Comparison of ENCODE assay signal across 8 cellular contexts in the genomic region with DNA sequence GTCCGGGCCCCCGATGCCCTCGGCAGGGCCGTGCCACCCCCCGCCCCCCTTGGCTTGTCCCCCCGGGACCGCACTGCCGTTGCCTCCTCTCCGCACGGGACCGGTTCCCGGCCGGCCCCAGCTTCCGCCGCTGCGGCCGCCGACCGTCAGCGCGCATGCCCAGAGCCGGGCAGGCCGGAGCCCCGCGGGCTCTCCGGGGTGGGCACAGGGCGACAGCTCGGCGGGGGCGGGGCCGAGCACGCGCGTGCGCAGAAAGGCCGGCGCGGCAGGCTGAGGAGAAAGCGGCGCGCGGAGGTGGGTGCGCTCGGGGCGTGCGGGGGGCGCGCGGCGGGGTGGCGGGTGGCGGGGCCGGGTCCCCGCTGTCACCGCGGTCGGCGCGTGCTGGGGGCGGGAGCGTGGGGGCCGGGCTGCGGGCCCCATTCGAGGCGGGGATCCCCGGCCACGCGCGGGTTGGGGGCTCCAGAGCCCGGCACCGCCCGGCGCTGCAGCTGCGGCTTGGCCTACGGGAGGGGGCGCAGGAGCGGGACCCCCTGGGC. TPM values are rescaled to one million over a fixed set of nuclear protein-coding genes. Genes with fewer than 3 reads are reported as not detected.
DNase-seq lines count a peak whose midpoint lies in the region; ATAC-seq and TF ChIP-seq lines count a peak whose summit lies in the region.

A gene (plus strand): TSS at position 251 of the 536 bp plus-strand sequence. CDS start 21,022 bp downstream, outside the sequence.

- peak within 1 kb of the TSS; percentile 76 for H3K4me3 Mint-ChIP-seq in activated CD8-positive, alpha-beta T cell treated with anti-CD3 and anti-CD28 coated beads for 36 hours

- H3K27ac ChIP-seq in 22Rv1: peak within 1 kb of the TSS; percentile 95

- H3K27ac Mint-ChIP-seq in activated CD8-positive, alpha-beta T cell treated with anti-CD3 and anti-CD28 coated beads for 36 hours: peak within 1 kb of the TSS; percentile 72

- POLR2A ChIA-PET in activated CD8-positive, alpha-beta T cell treated with anti-CD3 and anti-CD28 coated beads for 36 hours (lab: Charles Lee): interaction anchor here (1.0 to 1.8 kb wide), 2 partner anchors 14 to 320 kb away, joined by 3 to 6 read pairs; no protein-coding TSS in a partner anchor

- peak within 1 kb of the TSS; percentile 51 for H3K4me3 ChIP-seq in lower leg skin (ENCODE audit: low read depth, poor library complexity, severe bottlenecking)

- H3K27me3 Mint-ChIP-seq in activated CD8-positive, alpha-beta T cell treated with anti-CD3 and anti-CD28 coated beads for 36 hours: peaks cover 16% of the 10 kb centered on the region

- H3K36me3 Mint-ChIP-seq in activated CD8-positive, alpha-beta T cell treated with anti-CD3 and anti-CD28 coated beads for 36 hours (ENCODE audit: low read depth): no peaks in the 10 kb centered on the region

- 0 to 4% methylated on average over 3 to 5 of the region's 77 CpGs for WGBS in lower leg skin, 2 donors

- intact Hi-C loops in activated CD8-positive, alpha-beta T cell treated with anti-CD3 and anti-CD28 coated beads for 36 hours (cut with micrococcal nuclease): no loop called here
- intact Hi-C loops in lower leg skin (cut with DNase I; ENCODE audit: low total_unique reads): no loop called here

- TF ChIP-seq CTCF in 22Rv1 (IDR thresholded peaks at IDR 0.05) (no peak), lower leg skin (IDR thresholded peaks at IDR 0.05) (no peak)
- TF ChIP-seq CTCF in activated CD8-positive, alpha-beta T cell treated with anti-CD3 and anti-CD28 coated beads for 36 hours (IDR thresholded peaks at IDR 0.05): no peak

- TF ChIP-seq POLR2A in lower leg skin (IDR thresholded peaks at IDR 0.05): no peak

- peak; percentile 55 for ATAC-seq in GM18502 (IDR thresholded peaks at IDR 0.05; ENCODE audit: poor library complexity, unreplicated experiment)
- ATAC-seq in HG03103 (IDR thresholded peaks at IDR 0.05; ENCODE audit: low read depth, unreplicated experiment): peak; percentile 43
- ATAC-seq in activated CD8-positive, alpha-beta T cell treated with anti-CD3 and anti-CD28 coated beads for 36 hours: peak; percentile 72

- no peaks in the 10 kb centered on the region for H3K9me3 Mint-ChIP-seq in activated CD8-positive, alpha-beta T cell treated with anti-CD3 and anti-CD28 coated beads for 36 hours

- DNase-seq in NCI-H748 treated with DMSO at 0.1 percent for 48 hours (lab: John Stamatoyannopoulos, UW) (peak; percentile 32), ecto neural progenitor cell (ENCODE audit: low spot score) (peak; percentile 94), lower leg skin (ENCODE audit: low spot score in 2 of 2) (peak; percentile 71 to 95)
- DNase-seq in activated CD8-positive, alpha-beta T cell treated with anti-CD3 and anti-CD28 coated beads for 36 hours: peak; percentile 85
- DNase-seq in stimulated activated CD4-positive, alpha-beta T cell treated with anti-CD3 and anti-CD28 coated beads, Interleukin-4, amount 100 ng/mL, for 1 hour: peak; percentile 82

- CTCF ChIA-PET in activated CD8-positive, alpha-beta T cell treated with anti-CD3 and anti-CD28 coated beads for 36 hours (lab: Charles Lee): interaction anchor here (1.0 to 1.7 kb wide), 2 partner anchors 13 to 15 kb away, joined by 3 to 5 read pairs; a partner anchor contains a TSS

- H3K4me1 Mint-ChIP-seq in activated CD8-positive, alpha-beta T cell treated with anti-CD3 and anti-CD28 coated beads for 36 hours (ENCODE audit: low read depth): peaks cover 25% of the 10 kb centered on the region

RNA-seq across cellular contexts. Expression of the gene that starts here (rescaled TPM):
- total RNA-seq in activated CD8-positive, alpha-beta T cell treated with anti-CD3 and anti-CD28 coated beads for 36 hours: 10 to 100 TPM; 16.6 to 16.7 TPM
- total RNA-seq in lower leg skin: 10 to 100 TPM; 12.1 to 19.1 (median 15.3) TPM

Comparison
In these comparisons a context has a peak if more than half of its experiments do, and no peak if none do; other contexts are left out.
1. Peak in every context shown above with its lines: DNase-seq, ATAC-seq, H3K4me3 ChIP-seq and H3K27ac ChIP-seq.
2. DNase-seq: peak in every context shown above with its lines; median percentile 94 in ecto neural progenitor cell; 85 in activated CD8-positive, alpha-beta T cell treated with anti-CD3 and anti-CD28 coated beads for 36 hours; 83 in lower leg skin; 82 in stimulated activated CD4-positive, alpha-beta T cell treated with anti-CD3 and anti-CD28 coated beads, Interleukin-4, amount 100 ng/mL, for 1 hour; 32 in NCI-H748 treated with DMSO at 0.1 percent for 48 hours.